ENCODE assay signal across 1 cellular context in genomic region chr5:1470762-1471211, GRCh38.
TF ChIP-seq lines count a peak whose summit lies in the region.

No MANE protein-coding gene starts in this region.

TF ChIP-seq in HepG2, 621 proteins besides CTCF, POLR2A, EP300 and RAD21 (continued from another document and continues in another):
- TF ChIP-seq ATF2 (CRISPR knock-in tag; IDR thresholded peaks at IDR 0.05) (peak; percentile 30; the same call in 1 of the 2 replicates), CREM (IDR thresholded peaks at IDR 0.05) (peak; percentile 26; the same call in 1 of the 2 replicates), CREM (CRISPR knock-in tag; IDR thresholded peaks at IDR 0.05) (no peak), ZEB1 (IDR thresholded peaks at IDR 0.05; ENCODE audit: insufficient replicate concordance, low read depth) (peak; percentile 37), TFAP4 (IDR thresholded peaks at IDR 0.05; ENCODE audit: borderline replicate concordance, low read depth) (peak; percentile 93), SOX13 (IDR thresholded peaks at IDR 0.05) (no peak), SOX13 (CRISPR knock-in tag; conservative IDR thresholded peaks at IDR 0.05 in 1 of 2, IDR thresholded peaks at IDR 0.05 in 1 of 2) (peak in 1 of 2 experiments; percentile 66; a peak in 2 of 4 replicates), PAF1 (CRISPR knock-in tag; IDR thresholded peaks at IDR 0.05) (0 out of 2 replicates have a peak, but pooled peaks have one; percentile 44), BCL6 (CRISPR knock-in tag; IDR thresholded peaks at IDR 0.05) (0 out of 2 replicates have a peak, but pooled peaks have one; percentile 8), LCORL (IDR thresholded peaks at IDR 0.05) (no peak), LCORL (CRISPR knock-in tag; IDR thresholded peaks at IDR 0.05) (peak; percentile 22; the same call in 1 of the 2 replicates), HNF4G (IDR thresholded peaks at IDR 0.05; ENCODE audit: borderline replicate concordance, low read depth, low read length) (peak; percentile 57; the same call in 1 of the 2 replicates), HNF4G (CRISPR knock-in tag; IDR thresholded peaks at IDR 0.05; ENCODE audit: borderline replicate concordance, low read depth) (peak; percentile 34; the same call in 1 of the 2 replicates), HOXA3 (CRISPR knock-in tag; IDR thresholded peaks at IDR 0.05) (peak; percentile 75), ARID5B (CRISPR knock-in tag; IDR thresholded peaks at IDR 0.05) (peak; percentile 59; the same call in 1 of the 2 replicates), ZFP91 (CRISPR knock-in tag; IDR thresholded peaks at IDR 0.05; ENCODE audit: borderline replicate concordance) (peak; percentile 44; the same call in 1 of the 2 replicates), MXD4 (CRISPR knock-in tag; IDR thresholded peaks at IDR 0.05) (0 out of 2 replicates have a peak, but pooled peaks have one; percentile 71), HIVEP1 (CRISPR knock-in tag; IDR thresholded peaks at IDR 0.05) (no peak), ZNF280B (CRISPR knock-in tag; IDR thresholded peaks at IDR 0.05; ENCODE audit: borderline replicate concordance) (no peak), ZBTB7B (CRISPR knock-in tag; IDR thresholded peaks at IDR 0.05) (0 out of 2 replicates have a peak, but pooled peaks have one; percentile 27), KDM2A (CRISPR knock-in tag; IDR thresholded peaks at IDR 0.05; ENCODE audit: borderline replicate concordance, low read depth) (peak; percentile 54; the same call in 1 of the 2 replicates), ESRRA (CRISPR knock-in tag; IDR thresholded peaks at IDR 0.05; ENCODE audit: low read depth) (peak; percentile 52; the same call in 1 of the 2 replicates), ZNF574 (CRISPR knock-in tag; IDR thresholded peaks at IDR 0.05) (0 out of 2 replicates have a peak, but pooled peaks have one; percentile 23), GABPB1 (CRISPR knock-in tag; IDR thresholded peaks at IDR 0.05) (0 out of 2 replicates have a peak, but pooled peaks have one; percentile 25), THRA (CRISPR knock-in tag; IDR thresholded peaks at IDR 0.05; ENCODE audit: borderline replicate concordance) (peak; percentile 38; the same call in 1 of the 2 replicates), ZNF264 (CRISPR knock-in tag; IDR thresholded peaks at IDR 0.05) (no peak), SALL1 (CRISPR knock-in tag; IDR thresholded peaks at IDR 0.05) (peak; percentile 46; the same call in 1 of the 2 replicates), TBX2 (CRISPR knock-in tag; IDR thresholded peaks at IDR 0.05; ENCODE audit: borderline replicate concordance) (peak; percentile 32; the same call in 1 of the 2 replicates), ZMAT5 (CRISPR knock-in tag; IDR thresholded peaks at IDR 0.05; ENCODE audit: borderline replicate concordance, low read depth) (no peak), ARID4A (CRISPR knock-in tag; IDR thresholded peaks at IDR 0.05; ENCODE audit: borderline replicate concordance) (peak; percentile 70; the same call in 1 of the 2 replicates), GPBP1L1 (CRISPR knock-in tag; IDR thresholded peaks at IDR 0.05) (no peak), ZNF317 (CRISPR knock-in tag; IDR thresholded peaks at IDR 0.05) (peak; percentile 61; the same call in 1 of the 2 replicates)
